8 cellular contexts compared by ENCODE assay signal in the genomic region with DNA sequence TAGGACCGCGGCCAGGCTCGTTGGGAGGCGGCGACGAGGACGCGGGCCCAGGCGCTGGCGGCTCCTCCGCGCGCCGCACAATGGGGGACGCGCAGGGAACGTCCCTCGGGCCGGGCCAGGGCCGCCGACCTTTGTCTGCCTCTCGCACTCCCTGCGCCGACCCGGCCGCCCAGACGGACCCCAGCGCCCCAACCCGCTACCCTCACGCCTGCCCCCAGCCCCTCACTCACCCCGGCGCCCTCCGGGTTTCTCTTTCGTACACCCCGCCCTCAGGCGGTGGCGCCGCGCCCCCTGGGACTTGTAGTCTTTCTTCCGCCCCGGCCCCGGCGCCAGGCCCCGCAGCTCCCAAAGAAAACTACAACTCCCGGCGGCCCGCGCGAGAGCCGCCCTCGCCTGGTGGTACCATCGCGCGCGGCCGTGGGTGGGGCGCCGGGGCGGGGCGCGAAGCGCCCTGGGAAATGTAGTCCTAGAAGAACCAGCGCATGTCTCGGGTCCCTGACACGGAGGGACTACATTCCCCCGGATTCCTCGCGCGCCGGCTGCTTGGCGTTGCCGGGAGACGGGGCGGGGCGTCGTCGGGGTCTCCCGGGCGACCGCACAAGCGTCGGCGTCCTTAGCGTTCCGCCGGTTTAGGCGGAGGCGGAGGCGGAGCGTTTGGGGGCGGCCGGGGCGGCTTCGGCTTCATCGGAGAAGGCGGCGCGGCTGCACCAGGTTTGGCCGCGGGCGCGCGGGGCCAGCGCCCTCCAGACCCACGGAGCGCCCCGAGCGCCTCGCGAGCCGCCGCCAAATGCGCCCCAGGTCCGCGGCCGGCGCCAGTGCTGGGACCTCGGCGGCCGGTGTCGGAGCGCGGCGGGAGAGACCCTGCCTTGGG. TPM values are rescaled to one million over a fixed set of nuclear protein-coding genes. Genes with fewer than 3 reads are reported as not detected.
DNase-seq lines count a peak whose midpoint lies in the region; ATAC-seq and TF ChIP-seq lines count a peak whose summit lies in the region.

A gene (minus strand): TSS at position 260 of the 871 bp plus-strand sequence. CDS start 24,546 bp downstream, outside the sequence.

- H3K4me1 ChIP-seq in CD8-positive, alpha-beta memory T cell (ENCODE audit: insufficient read depth, low read length) = no peaks in the 10 kb centered on the region

- peaks cover 6 to 14% (median 11%) of the 10 kb centered on the region in 3 donors for H3K4me1 Mint-ChIP-seq in CD8-positive, alpha-beta memory T cell
- H3K4me1 Mint-ChIP-seq in effector memory CD8-positive, alpha-beta T cell (ENCODE audit: low read depth in 2 of 2) = peaks cover 9 to 18% of the 10 kb centered on the region in 2 donors

- H3K9me3 ChIP-seq in CD8-positive, alpha-beta memory T cell (ENCODE audit: low read length) = no peaks in the 10 kb centered on the region

- H3K36me3 ChIP-seq in CD8-positive, alpha-beta memory T cell (ENCODE audit: insufficient read depth, low read length) = no peaks in the 10 kb centered on the region

- peaks cover 6% of the 10 kb centered on the region for H3K27me3 ChIP-seq in CD8-positive, alpha-beta memory T cell (ENCODE audit: insufficient read depth, low read length, poor library complexity, severe bottlenecking)

- peak within 1 kb of the TSS; percentile 43 for H3K4me3 ChIP-seq in CD8-positive, alpha-beta memory T cell (ENCODE audit: low read length)

- peak within 1 kb of the TSS in 7 of 8 donors; percentile 57 to 94 (median 72) for H3K27ac Mint-ChIP-seq in CD8-positive, alpha-beta memory T cell
- peak within 1 kb of the TSS; percentile 84 to 89 for H3K27ac Mint-ChIP-seq in effector memory CD8-positive, alpha-beta T cell

- peak; percentile 97 to 98 (median 98) for DNase-seq in CD8-positive, alpha-beta memory T cell
- DNase-seq in GM20000 (ENCODE audit: low spot score) = peak; percentile 100
- peak; percentile 98 for DNase-seq in HT-29 (ENCODE audit: low spot score)
- peak; percentile 95 for DNase-seq in NOMO-1 treated with DMSO at 0.1 percent for 48 hours (lab: John Stamatoyannopoulos, UW; ENCODE audit: unreplicated experiment)
- peak; percentile 96 to 98 (median 98) for DNase-seq in effector memory CD8-positive, alpha-beta T cell
- DNase-seq in medulla oblongata (ENCODE audit: extremely low spot score) = peak; percentile 99
- peak; percentile 97 to 98 (median 97) for DNase-seq in stimulated activated CD4-positive, alpha-beta T cell treated with anti-CD3 and anti-CD28 coated beads, TNF-alpha, amount 100 ng/mL, for 48 hours (ENCODE audit: low read depth in 3 of 3)

- TF ChIP-seq CTCF in GM20000 (IDR thresholded peaks at IDR 0.05; ENCODE audit: extremely low read depth, missing control alignments) = no peak

- H3K27ac ChIP-seq in CD8-positive, alpha-beta memory T cell (ENCODE audit: low read depth, low read length) = peak within 1 kb of the TSS; percentile 43

- POLR2A ChIA-PET in CD8-positive, alpha-beta memory T cell (lab: Charles Lee) = interaction anchor here (0.5 to 1.8 kb wide), 4 partner anchors 102 to 496 kb away, joined by 3 to 10 read pairs (median 3); a partner anchor contains a TSS
- POLR2A ChIA-PET in activated CD8-positive, alpha-beta memory T cell treated with anti-CD3 and anti-CD28 coated beads for 36 hours (lab: Charles Lee) = interaction anchor here (0.6 to 0.8 kb wide), 2 partner anchors 22 to 90 kb away, joined by 3 read pairs; no protein-coding TSS in a partner anchor

- H3K4me3 Mint-ChIP-seq in CD8-positive, alpha-beta memory T cell = peak within 1 kb of the TSS; percentile 83 to 96 (median 86)
- H3K4me3 Mint-ChIP-seq in effector memory CD8-positive, alpha-beta T cell = peak within 1 kb of the TSS; percentile 87 to 89

- CTCF ChIA-PET in CD8-positive, alpha-beta memory T cell (lab: Charles Lee) = interaction anchor here (0.8 to 1.0 kb wide), 2 partner anchors 97 to 185 kb away, joined by 4 read pairs; no protein-coding TSS in a partner anchor
- CTCF ChIA-PET in activated CD8-positive, alpha-beta memory T cell treated with anti-CD3 and anti-CD28 coated beads for 36 hours (lab: Charles Lee) = interaction anchor here (1.0 to 1.3 kb wide), 3 partner anchors 9 to 176 kb away, joined by 3 to 4 read pairs (median 3); no protein-coding TSS in a partner anchor

- no peaks in the 10 kb centered on the region for H3K9me3 Mint-ChIP-seq in CD8-positive, alpha-beta memory T cell
- H3K9me3 Mint-ChIP-seq in effector memory CD8-positive, alpha-beta T cell = no peaks in the 10 kb centered on the region

- ATAC-seq in effector memory CD8-positive, alpha-beta T cell (replicated peaks) = peak; percentile 93

- peaks cover 6 to 9% of the 10 kb centered on the region in 2 donors for H3K27me3 Mint-ChIP-seq in CD8-positive, alpha-beta memory T cell
- peaks cover 0 to 21% of the 10 kb centered on the region in 2 donors for H3K27me3 Mint-ChIP-seq in effector memory CD8-positive, alpha-beta T cell

- peaks cover 4 to 21% (median 5%) of the 10 kb centered on the region in 3 donors for H3K36me3 Mint-ChIP-seq in CD8-positive, alpha-beta memory T cell
- H3K36me3 Mint-ChIP-seq in effector memory CD8-positive, alpha-beta T cell (ENCODE audit: insufficient read depth) = peaks cover 4% of the 10 kb centered on the region

RNA-seq across cellular contexts. Expression of the gene that starts here (rescaled TPM):
- total RNA-seq in CD8-positive, alpha-beta memory T cell = 10 to 100 TPM; 18.7 to 20.8 TPM
- 7.9 TPM for polyA plus RNA-seq in CD8-positive, alpha-beta memory T cell
- 61.4 and 67.6 TPM in 2 replicates for total RNA-seq in HT-29 (2014; rRNA removed; shearing (Covaris generic))
- total RNA-seq in activated CD8-positive, alpha-beta memory T cell treated with anti-CD3 and anti-CD28 coated beads for 36 hours = 10 to 100 TPM; 20.0 to 22.1 TPM

Comparison
In these comparisons a context has a peak if more than half of its experiments do, and no peak if none do; other contexts are left out.
1. Peak in every context shown above with its lines: DNase-seq, ATAC-seq, H3K4me3 ChIP-seq and H3K27ac ChIP-seq.